Comparison of ENCODE assay signal across 1 cellular context in the genomic region with DNA sequence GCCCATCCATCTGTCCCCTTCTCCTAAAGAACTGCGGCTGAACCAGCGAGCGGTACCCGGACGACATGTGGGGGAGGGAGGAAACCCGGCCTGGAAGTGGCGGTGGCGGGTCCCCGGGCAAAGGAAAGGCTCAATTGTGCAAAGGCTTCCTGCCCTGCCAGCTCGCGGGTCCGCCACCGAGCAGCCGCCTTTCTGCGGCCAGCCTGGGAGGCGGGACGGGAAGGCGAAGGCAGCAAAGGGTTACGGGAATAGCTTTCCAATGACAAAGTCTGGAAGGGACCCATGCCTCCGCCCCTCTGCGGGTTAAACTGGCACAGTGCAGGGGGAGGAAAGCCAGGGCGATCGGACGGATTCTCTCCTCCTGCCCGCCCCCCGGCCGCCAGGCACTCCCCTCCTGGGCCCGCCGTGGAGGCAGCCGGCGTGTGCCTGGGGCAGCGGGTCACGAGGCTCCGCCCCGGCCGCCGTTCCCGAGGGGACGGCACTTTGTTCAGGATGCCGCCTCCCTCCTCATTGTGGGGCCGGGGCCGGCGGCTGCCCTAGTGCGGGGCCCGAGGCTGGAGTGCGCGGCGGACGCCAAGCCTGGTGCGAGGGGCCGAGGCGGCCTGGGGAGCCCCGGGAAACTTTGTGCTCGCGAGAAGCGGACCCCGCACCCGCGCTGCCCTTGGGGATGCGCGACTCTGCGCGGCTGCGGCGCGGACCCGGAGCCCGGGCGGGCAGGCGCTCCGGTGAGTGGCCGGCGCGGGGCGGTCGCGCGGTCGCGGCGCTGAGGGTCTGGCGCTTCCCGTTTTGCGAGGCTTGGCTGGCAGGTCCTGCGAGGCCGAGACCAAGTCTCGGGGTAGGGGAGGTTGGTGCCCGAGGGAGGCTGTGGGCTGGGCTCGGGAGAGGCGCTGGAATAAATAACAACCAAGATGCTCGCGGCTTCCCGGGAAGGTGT.
TF ChIP-seq lines count a peak whose summit lies in the region.

A gene with protein sequence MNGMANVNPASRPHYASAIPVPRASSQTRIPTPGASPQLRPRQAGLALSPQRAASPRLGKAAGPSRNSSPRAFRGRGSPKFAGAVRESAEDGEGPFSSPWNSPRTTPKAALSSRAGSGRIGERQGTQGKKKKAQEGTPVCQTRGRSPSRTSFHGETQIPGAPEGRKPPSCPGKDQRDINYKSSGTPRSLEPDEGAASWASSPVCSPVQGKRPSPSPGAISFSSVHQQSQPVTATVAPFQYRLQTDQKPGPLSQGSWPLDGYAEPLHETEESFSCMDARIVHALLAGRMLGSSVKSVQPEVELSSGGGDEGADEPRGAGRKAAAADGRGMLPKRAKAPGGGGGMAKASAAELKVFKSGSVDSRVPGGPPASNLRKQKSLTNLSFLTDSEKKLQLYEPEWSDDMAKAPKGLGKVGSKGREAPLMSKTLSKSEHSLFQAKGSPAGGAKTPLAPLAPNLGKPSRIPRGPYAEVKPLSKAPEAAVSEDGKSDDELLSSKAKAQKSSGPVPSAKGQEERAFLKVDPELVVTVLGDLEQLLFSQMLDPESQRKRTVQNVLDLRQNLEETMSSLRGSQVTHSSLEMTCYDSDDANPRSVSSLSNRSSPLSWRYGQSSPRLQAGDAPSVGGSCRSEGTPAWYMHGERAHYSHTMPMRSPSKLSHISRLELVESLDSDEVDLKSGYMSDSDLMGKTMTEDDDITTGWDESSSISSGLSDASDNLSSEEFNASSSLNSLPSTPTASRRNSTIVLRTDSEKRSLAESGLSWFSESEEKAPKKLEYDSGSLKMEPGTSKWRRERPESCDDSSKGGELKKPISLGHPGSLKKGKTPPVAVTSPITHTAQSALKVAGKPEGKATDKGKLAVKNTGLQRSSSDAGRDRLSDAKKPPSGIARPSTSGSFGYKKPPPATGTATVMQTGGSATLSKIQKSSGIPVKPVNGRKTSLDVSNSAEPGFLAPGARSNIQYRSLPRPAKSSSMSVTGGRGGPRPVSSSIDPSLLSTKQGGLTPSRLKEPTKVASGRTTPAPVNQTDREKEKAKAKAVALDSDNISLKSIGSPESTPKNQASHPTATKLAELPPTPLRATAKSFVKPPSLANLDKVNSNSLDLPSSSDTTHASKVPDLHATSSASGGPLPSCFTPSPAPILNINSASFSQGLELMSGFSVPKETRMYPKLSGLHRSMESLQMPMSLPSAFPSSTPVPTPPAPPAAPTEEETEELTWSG (N-terminal part only) (plus strand): TSS at position 510 of the 934 bp plus-strand sequence. CDS start 83,758 bp downstream, outside the sequence.

TF ChIP-seq in HEK293, 187 proteins besides CTCF, POLR2A, EP300 and RAD21 (continued from another document and continues in another):
- TF ChIP-seq ZNF266 (tag by site-specific recombination; IDR thresholded peaks at IDR 0.05; ENCODE audit: low read depth) (no peak), ZXDB (tag by site-specific recombination; IDR thresholded peaks at IDR 0.05) (peak; percentile 25; the same call in 1 of the 2 replicates), ZIC2 (tag by site-specific recombination; IDR thresholded peaks at IDR 0.05) (peak; percentile 36; the same call in 1 of the 2 replicates), ZFHX2 (tag by site-specific recombination; conservative IDR thresholded peaks at IDR 0.05) (0 out of 2 replicates have a peak, but pooled peaks have one; percentile 24), ZNF560 (tag by site-specific recombination; IDR thresholded peaks at IDR 0.05; ENCODE audit: borderline replicate concordance) (no peak), ZNF670 (tag by site-specific recombination; IDR thresholded peaks at IDR 0.05; ENCODE audit: low read depth) (no peak), ZNF514 (tag by site-specific recombination; IDR thresholded peaks at IDR 0.05) (no peak), ZNF548 (tag by site-specific recombination; IDR thresholded peaks at IDR 0.05) (no peak), ZNF473 (tag by site-specific recombination; IDR thresholded peaks at IDR 0.05) (no peak), EGR2 (tag by site-specific recombination; IDR thresholded peaks at IDR 0.05; ENCODE audit: low read depth) (no peak), ZNF747 (tag by site-specific recombination; IDR thresholded peaks at IDR 0.05) (no peak), ZNF175 (tag by site-specific recombination; IDR thresholded peaks at IDR 0.05) (no peak), ZNF335 (tag by site-specific recombination; conservative IDR thresholded peaks at IDR 0.05) (peak; percentile 77), ZNF324 (tag by site-specific recombination; IDR thresholded peaks at IDR 0.05) (no peak), ZNF664 (tag by site-specific recombination; IDR thresholded peaks at IDR 0.05) (no peak), ZNF148 (tag by site-specific recombination; IDR thresholded peaks at IDR 0.05; ENCODE audit: borderline replicate concordance) (no peak), ZNF626 (tag by site-specific recombination; IDR thresholded peaks at IDR 0.05) (no peak), ZSCAN4 (tag by site-specific recombination; IDR thresholded peaks at IDR 0.05) (no peak), ZNF223 (tag by site-specific recombination; IDR thresholded peaks at IDR 0.05) (no peak), ZFP37 (tag by site-specific recombination; IDR thresholded peaks at IDR 0.05) (no peak), ZNF138 (tag by site-specific recombination; IDR thresholded peaks at IDR 0.05; ENCODE audit: borderline replicate concordance) (no peak), ZNF16 (tag by site-specific recombination; IDR thresholded peaks at IDR 0.05; ENCODE audit: low read depth) (no peak), SALL2 (tag by site-specific recombination; IDR thresholded peaks at IDR 0.05; ENCODE audit: borderline replicate concordance) (no peak), YY2 (tag by site-specific recombination; IDR thresholded peaks at IDR 0.05) (no peak), ZNF596 (tag by site-specific recombination; IDR thresholded peaks at IDR 0.05) (no peak), ZNF23 (tag by site-specific recombination; IDR thresholded peaks at IDR 0.05; ENCODE audit: borderline replicate concordance) (no peak), ZNF571 (tag by site-specific recombination; IDR thresholded peaks at IDR 0.05) (no peak), BCL11B (tag by site-specific recombination; IDR thresholded peaks at IDR 0.05; ENCODE audit: low read depth) (no peak), ZBTB8A (tag by site-specific recombination; IDR thresholded peaks at IDR 0.05) (peak; percentile 28; the same call in 1 of the 2 replicates), ZNF202 (tag by site-specific recombination; IDR thresholded peaks at IDR 0.05; ENCODE audit: borderline replicate concordance) (no peak), OVOL3 (tag by site-specific recombination; IDR thresholded peaks at IDR 0.05) (no peak), ZFP41 (tag by site-specific recombination; IDR thresholded peaks at IDR 0.05; ENCODE audit: borderline replicate concordance) (no peak), ZNF791 (tag by site-specific recombination; IDR thresholded peaks at IDR 0.05) (no peak), ZNF433 (tag by site-specific recombination; IDR thresholded peaks at IDR 0.05; ENCODE audit: low read depth) (no peak), ZNF24 (tag by site-specific recombination; IDR thresholded peaks at IDR 0.05) (no peak), KLF9 (tag by site-specific recombination; IDR thresholded peaks at IDR 0.05; ENCODE audit: low read depth) (peak; percentile 69), SCRT1 (tag by site-specific recombination; IDR thresholded peaks at IDR 0.05; ENCODE audit: borderline replicate concordance) (no peak), ZNF660 (tag by site-specific recombination; IDR thresholded peaks at IDR 0.05) (no peak), ZNF394 (tag by site-specific recombination; IDR thresholded peaks at IDR 0.05; ENCODE audit: borderline replicate concordance) (no peak), ZBTB17 (tag by site-specific recombination; IDR thresholded peaks at IDR 0.05) (peak; percentile 79), OSR2 (tag by site-specific recombination; IDR thresholded peaks at IDR 0.05) (peak; percentile 33; the same call in 1 of the 2 replicates), ZNF654 (tag by site-specific recombination; IDR thresholded peaks at IDR 0.05; ENCODE audit: low read depth) (no peak), ZNF785 (tag by site-specific recombination; IDR thresholded peaks at IDR 0.05) (0 out of 2 replicates have a peak, but pooled peaks have one; percentile 10), GLI2 (tag by site-specific recombination; IDR thresholded peaks at IDR 0.05; ENCODE audit: borderline replicate concordance, low read depth) (no peak), ZBTB7A (tag by site-specific recombination; IDR thresholded peaks at IDR 0.05; ENCODE audit: low read depth) (no peak), ZNF555 (tag by site-specific recombination; conservative IDR thresholded peaks at IDR 0.05) (no peak), ZNF777 (tag by site-specific recombination; IDR thresholded peaks at IDR 0.05; ENCODE audit: borderline replicate concordance) (no peak), ZNF621 (tag by site-specific recombination; IDR thresholded peaks at IDR 0.05) (no peak), ZNF558 (tag by site-specific recombination; IDR thresholded peaks at IDR 0.05) (no peak), SP2 (tag by site-specific recombination; IDR thresholded peaks at IDR 0.05) (peak; percentile 89), FEZF1 (tag by site-specific recombination; IDR thresholded peaks at IDR 0.05) (peak; percentile 64)
- TF ChIP-seq, protein P1, sequence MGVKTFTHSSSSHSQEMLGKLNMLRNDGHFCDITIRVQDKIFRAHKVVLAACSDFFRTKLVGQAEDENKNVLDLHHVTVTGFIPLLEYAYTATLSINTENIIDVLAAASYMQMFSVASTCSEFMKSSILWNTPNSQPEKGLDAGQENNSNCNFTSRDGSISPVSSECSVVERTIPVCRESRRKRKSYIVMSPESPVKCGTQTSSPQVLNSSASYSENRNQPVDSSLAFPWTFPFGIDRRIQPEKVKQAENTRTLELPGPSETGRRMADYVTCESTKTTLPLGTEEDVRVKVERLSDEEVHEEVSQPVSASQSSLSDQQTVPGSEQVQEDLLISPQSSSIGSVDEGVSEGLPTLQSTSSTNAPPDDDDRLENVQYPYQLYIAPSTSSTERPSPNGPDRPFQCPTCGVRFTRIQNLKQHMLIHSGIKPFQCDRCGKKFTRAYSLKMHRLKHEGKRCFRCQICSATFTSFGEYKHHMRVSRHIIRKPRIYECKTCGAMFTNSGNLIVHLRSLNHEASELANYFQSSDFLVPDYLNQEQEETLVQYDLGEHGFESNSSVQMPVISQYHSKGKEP (tag by site-specific recombination; IDR thresholded peaks at IDR 0.05): 0 out of 2 replicates have a peak, but pooled peaks have one; percentile 44
- TF ChIP-seq, protein P2, sequence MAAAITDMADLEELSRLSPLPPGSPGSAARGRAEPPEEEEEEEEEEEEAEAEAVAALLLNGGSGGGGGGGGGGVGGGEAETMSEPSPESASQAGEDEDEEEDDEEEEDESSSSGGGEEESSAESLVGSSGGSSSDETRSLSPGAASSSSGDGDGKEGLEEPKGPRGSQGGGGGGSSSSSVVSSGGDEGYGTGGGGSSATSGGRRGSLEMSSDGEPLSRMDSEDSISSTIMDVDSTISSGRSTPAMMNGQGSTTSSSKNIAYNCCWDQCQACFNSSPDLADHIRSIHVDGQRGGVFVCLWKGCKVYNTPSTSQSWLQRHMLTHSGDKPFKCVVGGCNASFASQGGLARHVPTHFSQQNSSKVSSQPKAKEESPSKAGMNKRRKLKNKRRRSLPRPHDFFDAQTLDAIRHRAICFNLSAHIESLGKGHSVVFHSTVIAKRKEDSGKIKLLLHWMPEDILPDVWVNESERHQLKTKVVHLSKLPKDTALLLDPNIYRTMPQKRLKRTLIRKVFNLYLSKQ (tag by site-specific recombination; IDR thresholded peaks at IDR 0.05; ENCODE audit: borderline replicate concordance): no peak
- TF ChIP-seq, protein P3, sequence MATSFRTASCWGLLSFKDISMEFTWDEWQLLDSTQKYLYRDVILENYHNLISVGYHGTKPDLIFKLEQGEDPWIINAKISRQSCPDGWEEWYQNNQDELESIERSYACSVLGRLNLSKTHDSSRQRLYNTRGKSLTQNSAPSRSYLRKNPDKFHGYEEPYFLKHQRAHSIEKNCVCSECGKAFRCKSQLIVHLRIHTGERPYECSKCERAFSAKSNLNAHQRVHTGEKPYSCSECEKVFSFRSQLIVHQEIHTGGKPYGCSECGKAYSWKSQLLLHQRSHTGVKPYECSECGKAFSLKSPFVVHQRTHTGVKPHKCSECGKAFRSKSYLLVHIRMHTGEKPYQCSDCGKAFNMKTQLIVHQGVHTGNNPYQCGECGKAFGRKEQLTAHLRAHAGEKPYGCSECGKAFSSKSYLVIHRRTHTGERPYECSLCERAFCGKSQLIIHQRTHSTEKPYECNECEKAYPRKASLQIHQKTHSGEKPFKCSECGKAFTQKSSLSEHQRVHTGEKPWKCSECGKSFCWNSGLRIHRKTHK (tag by site-specific recombination; IDR thresholded peaks at IDR 0.05): no peak
- TF ChIP-seq, protein P4, sequence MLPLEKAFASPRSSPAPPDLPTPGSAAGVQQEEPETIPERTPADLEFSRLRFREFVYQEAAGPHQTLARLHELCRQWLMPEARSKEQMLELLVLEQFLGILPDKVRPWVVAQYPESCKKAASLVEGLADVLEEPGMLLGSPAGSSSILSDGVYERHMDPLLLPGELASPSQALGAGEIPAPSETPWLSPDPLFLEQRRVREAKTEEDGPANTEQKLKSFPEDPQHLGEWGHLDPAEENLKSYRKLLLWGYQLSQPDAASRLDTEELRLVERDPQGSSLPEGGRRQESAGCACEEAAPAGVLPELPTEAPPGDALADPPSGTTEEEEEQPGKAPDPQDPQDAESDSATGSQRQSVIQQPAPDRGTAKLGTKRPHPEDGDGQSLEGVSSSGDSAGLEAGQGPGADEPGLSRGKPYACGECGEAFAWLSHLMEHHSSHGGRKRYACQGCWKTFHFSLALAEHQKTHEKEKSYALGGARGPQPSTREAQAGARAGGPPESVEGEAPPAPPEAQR (tag by site-specific recombination; IDR thresholded peaks at IDR 0.05): no peak
